In genomic region chr5:3349704-3350565, GRCh38 we compare ENCODE assay signal across 15 cellular contexts.
DNase-seq lines count a peak whose midpoint lies in the region; ATAC-seq, FAIRE-seq and TF ChIP-seq lines count a peak whose summit lies in the region.
"Had no signal": no experiment of that assay in that cellular context is flagged by ENCODE, and none has a peak within 500 bp of the region (broad histone marks: within the 10 kb centered on the region; RNA-seq: fewer than 3 reads in every experiment).

No MANE protein-coding gene starts in this region.

- H3K9me3 ChIP-seq in neural progenitor cell (ENCODE audit: low read depth) (no peaks in the 10 kb centered on the region), upper lobe of left lung (no peaks in the 10 kb centered on the region)

- H3K9me3 Mint-ChIP-seq in endothelial cell (ENCODE audit: unreplicated experiment) = no peaks in the 10 kb centered on the region
- H3K9me3 Mint-ChIP-seq in neural progenitor cell = no peaks in the 10 kb centered on the region
- H3K9me3 Mint-ChIP-seq in type B pancreatic cell = no peaks in the 10 kb centered on the region
- H3K9me3 Mint-ChIP-seq: CD8-positive, alpha-beta T cell had no signal

- H3K36me3 ChIP-seq in bronchial epithelial cell (ENCODE audit: control insufficient read depth, insufficient read depth, low read length) = no peaks in the 10 kb centered on the region
- H3K36me3 ChIP-seq in neural progenitor cell = no peaks in the 10 kb centered on the region
- H3K36me3 ChIP-seq in upper lobe of left lung = no peaks in the 10 kb centered on the region

- no peak overlapping the region for H3K9ac ChIP-seq in neural progenitor cell

- WGBS in upper lobe of left lung, 2 donors = 92 to 96% methylated on average over 10 of the region's 10 CpGs

- no peak overlapping the region for H3K4me2 ChIP-seq in neural progenitor cell

- no peaks in the 10 kb centered on the region for H3K79me2 ChIP-seq in neural progenitor cell (ENCODE audit: low read depth)

- H3K4me1 Mint-ChIP-seq in endothelial cell (ENCODE audit: unreplicated experiment) (no peaks in the 10 kb centered on the region), neural progenitor cell (peaks cover 6% of the 10 kb centered on the region), type B pancreatic cell (ENCODE audit: unreplicated experiment) (no peaks in the 10 kb centered on the region)

- peak overlapping the region; percentile 48 for H3K4me3 Mint-ChIP-seq in endothelial cell (ENCODE audit: unreplicated experiment)
- H3K4me3 Mint-ChIP-seq in neural progenitor cell = no peak overlapping the region
- no peak overlapping the region for H3K4me3 Mint-ChIP-seq in type B pancreatic cell
- H3K4me3 Mint-ChIP-seq: CD8-positive, alpha-beta T cell had no signal

- no peak for ATAC-seq in HG02884 (IDR thresholded peaks at IDR 0.05; ENCODE audit: unreplicated experiment)
- ATAC-seq in upper lobe of left lung (ENCODE audit: low FRiP score in 2 of 2) = no peak
- ATAC-seq: CD8-positive, alpha-beta T cell had no signal

- DNase-seq in bronchial epithelial cell (ENCODE audit: low read depth) (no peak), endothelial cell (ENCODE audit: low spot score) (no peak), neural progenitor cell (ENCODE audit: low spot score) (no peak), type B pancreatic cell (ENCODE audit: extremely low spot score, unreplicated experiment) (peak; percentile 22), upper lobe of left lung (no peak)
- no peak for DNase-seq in activated naive CD4-positive, alpha-beta T cell treated with anti-CD3 and anti-CD28 coated beads, Interleukin-2, amount 50 U/mL, for 16 hours
- DNase-seq: KBM-7; NCI-H2227 treated with DMSO at 0.1 percent for 48 hours; NCI-H526; NK-92 treated with Interleukin-12 subunit alpha and Interleukin-12 subunit beta, amount 100 ng/mL, for 24 hours; OCI-M1; RPMI8226 had no signal

- H3K4me3 ChIP-seq in bronchial epithelial cell (ENCODE audit: low read depth, low read length) (no peak overlapping the region), neural progenitor cell (no peak overlapping the region), upper lobe of left lung (no peak overlapping the region)

- TF ChIP-seq EP300 in upper lobe of left lung (IDR thresholded peaks at IDR 0.05) = no peak

- FAIRE-seq in bronchial epithelial cell (lab: Jason Lieb, UNC) = peak; percentile 83

- H3K27ac Mint-ChIP-seq in endothelial cell (ENCODE audit: unreplicated experiment) (no peak overlapping the region), neural progenitor cell (peak overlapping the region; percentile 1), type B pancreatic cell (no peak overlapping the region)
- H3K27ac Mint-ChIP-seq: CD8-positive, alpha-beta T cell had no signal

- TF ChIP-seq CTCF in bronchial epithelial cell (IDR thresholded peaks at IDR 0.05; ENCODE audit: insufficient read depth, low read length, severe bottlenecking) = no peak
- TF ChIP-seq CTCF in endothelial cell (IDR thresholded peaks at IDR 0.05; ENCODE audit: unreplicated experiment) = no peak
- TF ChIP-seq CTCF in neural progenitor cell (IDR thresholded peaks at IDR 0.05) = no peak
- TF ChIP-seq CTCF in type B pancreatic cell (conservative IDR thresholded peaks at IDR 0.05) = no peak
- TF ChIP-seq CTCF in upper lobe of left lung (IDR thresholded peaks at IDR 0.05) = no peak

- peaks cover 7% of the 10 kb centered on the region for H3K27me3 Mint-ChIP-seq in endothelial cell (ENCODE audit: unreplicated experiment)
- peaks cover 17% of the 10 kb centered on the region for H3K27me3 Mint-ChIP-seq in neural progenitor cell (ENCODE audit: insufficient read depth, low read depth)
- peaks cover 25% of the 10 kb centered on the region for H3K27me3 Mint-ChIP-seq in type B pancreatic cell

- no peaks in the 10 kb centered on the region for H3F3A ChIP-seq in neural progenitor cell (ENCODE audit: low read depth)

- no peaks in the 10 kb centered on the region for H3K4me1 ChIP-seq in neural progenitor cell
- no peaks in the 10 kb centered on the region for H3K4me1 ChIP-seq in upper lobe of left lung

- H4K20me1 ChIP-seq in neural progenitor cell (ENCODE audit: low read depth) = no peaks in the 10 kb centered on the region

- TF ChIP-seq POLR2A in upper lobe of left lung (IDR thresholded peaks at IDR 0.05) = no peak

- H3K36me3 Mint-ChIP-seq in endothelial cell (ENCODE audit: low read depth, unreplicated experiment) = peaks cover 10% of the 10 kb centered on the region
- H3K36me3 Mint-ChIP-seq in neural progenitor cell = no peaks in the 10 kb centered on the region
- H3K36me3 Mint-ChIP-seq in type B pancreatic cell = no peaks in the 10 kb centered on the region
- H3K36me3 Mint-ChIP-seq: CD8-positive, alpha-beta T cell had no signal

- H3K27ac ChIP-seq in neural progenitor cell (no peak overlapping the region), upper lobe of left lung (no peak overlapping the region)
- H3K27ac ChIP-seq: HL-60 had no signal

- H3K27me3 ChIP-seq in bronchial epithelial cell (ENCODE audit: control insufficient read depth, insufficient read depth, low read length) (no peaks in the 10 kb centered on the region), neural progenitor cell (no peaks in the 10 kb centered on the region), upper lobe of left lung (no peaks in the 10 kb centered on the region)

- H2AFZ ChIP-seq in neural progenitor cell (replicated peaks) = no peak overlapping the region
